ENCODE assay signal across 1 cellular context in the genomic region with DNA sequence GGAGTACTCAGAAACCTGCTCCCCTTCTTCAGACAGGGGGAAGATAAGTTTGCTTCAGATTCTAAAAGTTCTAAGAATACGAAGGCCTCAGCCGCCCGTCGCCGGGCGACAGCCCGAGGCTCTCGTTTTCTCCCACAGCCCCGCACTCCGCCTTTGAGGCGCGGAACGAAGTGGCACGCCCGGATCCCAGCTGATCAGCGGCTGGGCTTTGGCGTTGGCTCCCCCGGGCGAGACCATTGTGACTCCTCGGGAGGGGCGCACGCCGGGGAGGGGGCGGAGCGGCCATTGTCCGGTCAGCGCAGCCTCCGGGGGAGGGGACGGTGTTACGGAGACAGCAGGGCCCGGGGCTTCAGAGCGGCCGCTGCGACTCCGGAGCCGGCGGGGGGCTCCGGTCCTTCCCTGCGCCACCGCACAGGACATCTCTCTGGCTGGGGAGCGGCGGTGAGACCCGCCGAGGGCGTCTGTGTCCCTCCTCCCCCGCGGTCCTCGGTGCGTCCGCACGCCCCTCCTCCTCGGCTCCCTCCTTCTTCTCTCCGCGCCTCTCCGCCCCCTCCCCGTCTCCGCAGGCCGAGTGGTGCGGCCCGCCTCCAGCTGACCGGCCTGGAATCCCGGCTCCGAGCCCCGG.
A peak's percentile ranks its signal among the peaks of the same experiment; 100 is the strongest.
TF ChIP-seq lines count a peak whose summit lies in the region.

A gene with protein sequence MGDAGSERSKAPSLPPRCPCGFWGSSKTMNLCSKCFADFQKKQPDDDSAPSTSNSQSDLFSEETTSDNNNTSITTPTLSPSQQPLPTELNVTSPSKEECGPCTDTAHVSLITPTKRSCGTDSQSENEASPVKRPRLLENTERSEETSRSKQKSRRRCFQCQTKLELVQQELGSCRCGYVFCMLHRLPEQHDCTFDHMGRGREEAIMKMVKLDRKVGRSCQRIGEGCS (plus strand): TSS at position 551 of the 625 bp plus-strand sequence. CDS start 219 bp downstream, outside the sequence.

TF ChIP-seq in K562, 482 proteins besides CTCF, POLR2A, EP300 and RAD21 (continued from another document):
- TF ChIP-seq, protein P1, sequence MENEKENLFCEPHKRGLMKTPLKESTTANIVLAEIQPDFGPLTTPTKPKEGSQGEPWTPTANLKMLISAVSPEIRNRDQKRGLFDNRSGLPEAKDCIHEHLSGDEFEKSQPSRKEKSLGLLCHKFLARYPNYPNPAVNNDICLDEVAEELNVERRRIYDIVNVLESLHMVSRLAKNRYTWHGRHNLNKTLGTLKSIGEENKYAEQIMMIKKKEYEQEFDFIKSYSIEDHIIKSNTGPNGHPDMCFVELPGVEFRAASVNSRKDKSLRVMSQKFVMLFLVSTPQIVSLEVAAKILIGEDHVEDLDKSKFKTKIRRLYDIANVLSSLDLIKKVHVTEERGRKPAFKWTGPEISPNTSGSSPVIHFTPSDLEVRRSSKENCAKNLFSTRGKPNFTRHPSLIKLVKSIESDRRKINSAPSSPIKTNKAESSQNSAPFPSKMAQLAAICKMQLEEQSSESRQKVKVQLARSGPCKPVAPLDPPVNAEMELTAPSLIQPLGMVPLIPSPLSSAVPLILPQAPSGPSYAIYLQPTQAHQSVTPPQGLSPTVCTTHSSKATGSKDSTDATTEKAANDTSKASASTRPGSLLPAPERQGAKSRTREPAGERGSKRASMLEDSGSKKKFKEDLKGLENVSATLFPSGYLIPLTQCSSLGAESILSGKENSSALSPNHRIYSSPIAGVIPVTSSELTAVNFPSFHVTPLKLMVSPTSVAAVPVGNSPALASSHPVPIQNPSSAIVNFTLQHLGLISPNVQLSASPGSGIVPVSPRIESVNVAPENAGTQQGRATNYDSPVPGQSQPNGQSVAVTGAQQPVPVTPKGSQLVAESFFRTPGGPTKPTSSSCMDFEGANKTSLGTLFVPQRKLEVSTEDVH (IDR thresholded peaks at IDR 0.05; ENCODE audit: low read depth, partially characterized antibody), result no peak
- TF ChIP-seq DMBX1 (CRISPR knock-in tag; IDR thresholded peaks at IDR 0.05; ENCODE audit: borderline replicate concordance) (0 out of 2 replicates have a peak, but pooled peaks have one; percentile 16), RFX7 (CRISPR knock-in tag; IDR thresholded peaks at IDR 0.05) (no peak), NUFIP1 (IDR thresholded peaks at IDR 0.05; ENCODE audit: partially characterized antibody) (peak; percentile 92)
